25 cellular contexts compared by ENCODE assay signal in the genomic region with DNA sequence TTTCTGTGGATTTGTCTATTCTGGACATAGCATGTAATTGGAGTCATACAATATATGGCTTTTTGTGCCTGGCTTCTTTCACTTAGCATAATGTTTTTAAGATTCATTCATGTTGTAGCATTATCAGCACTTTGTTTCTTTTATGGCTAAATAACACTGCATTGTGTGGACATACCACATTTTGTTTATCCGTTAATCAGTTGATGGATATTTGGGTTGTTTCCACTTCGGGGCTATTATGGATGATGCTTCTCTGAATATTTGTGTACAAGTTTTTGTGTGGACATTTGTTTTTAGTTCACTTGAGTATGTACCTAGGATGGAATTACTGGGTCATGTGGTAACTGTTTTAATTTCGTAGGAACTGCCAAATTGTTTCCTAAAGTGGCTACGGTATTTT. TPM values are rescaled to one million over a fixed set of nuclear protein-coding genes. Genes with fewer than 3 reads are reported as not detected.
DNase-seq lines count a peak whose midpoint lies in the region; ATAC-seq and TF ChIP-seq lines count a peak whose summit lies in the region.
"Had no signal": no experiment of that assay in that cellular context is flagged by ENCODE, and none has a peak within 500 bp of the region (broad histone marks: within the 10 kb centered on the region; RNA-seq: fewer than 3 reads in every experiment).

No MANE protein-coding gene starts in this region.

- no peak for TF ChIP-seq CTCF in SK-N-SH (IDR thresholded peaks at IDR 0.05)
- TF ChIP-seq CTCF in brain (conservative IDR thresholded peaks at IDR 0.05), result no peak
- TF ChIP-seq CTCF in psoas muscle (IDR thresholded peaks at IDR 0.05), result no peak
- no peak for TF ChIP-seq CTCF in mammary epithelial cell (conservative IDR thresholded peaks at IDR 0.05 in 1 of 2, IDR thresholded peaks at IDR 0.05 in 1 of 2; ENCODE audit: extremely low read depth in 1 of 2, insufficient read depth in 1 of 2, low read depth in 1 of 2, low read length in 2 of 2)

- H2AFZ ChIP-seq in SK-N-SH (ENCODE audit: low read depth) (no peak overlapping the region), Karpas-422 (ENCODE audit: low read length) (no peak overlapping the region), mammary epithelial cell (ENCODE audit: low read depth, low read length) (no peak overlapping the region)
- H2AFZ ChIP-seq: GM23338 had no signal

- POLR2A ChIA-PET in SK-N-SH (lab: Yijun Ruan, JAX), result no interaction called here

- no peaks in the 10 kb centered on the region for H3K36me3 ChIP-seq in SK-N-SH (replicated peaks in 1 of 2; ENCODE audit: control insufficient read depth in 1 of 2, insufficient read depth in 2 of 2, low read length in 1 of 2)
- peaks cover 15% of the 10 kb centered on the region; the same call in 1 of the 2 replicates for H3K36me3 ChIP-seq in Karpas-422 (ENCODE audit: insufficient read depth, low read length)
- H3K36me3 ChIP-seq in psoas muscle (ENCODE audit: insufficient read depth in 1 of 2, low read depth in 1 of 2), result no peaks in the 10 kb centered on the region
- H3K36me3 ChIP-seq in mammary epithelial cell (ENCODE audit: insufficient read depth, low read length), result peaks cover 3% of the 10 kb centered on the region
- H3K36me3 ChIP-seq: BE2C had no signal

- H4K20me1 ChIP-seq in SK-N-SH (ENCODE audit: insufficient read depth) (peaks cover 100% of the 10 kb centered on the region), Karpas-422 (ENCODE audit: insufficient read depth, low read depth, low read length) (peaks cover 35% of the 10 kb centered on the region; the same call in 1 of the 2 replicates), mammary epithelial cell (ENCODE audit: insufficient read depth, low read length) (no peaks in the 10 kb centered on the region)

- H3K36me3 Mint-ChIP-seq in brain, result peaks cover 71% of the 10 kb centered on the region

- peak overlapping the region in 3 of 5 experiments; percentile 4 to 21 (median 7) for H3K4me3 Mint-ChIP-seq in brain
- H3K4me3 Mint-ChIP-seq: CD14-positive monocyte, GM23338, H9, HFFc6 had no signal

- intact Hi-C loops in psoas muscle (cut with DNase I), result loop anchor here (5.0 to 10.0 kb wide), 3 partner anchors 74 to 444 kb away; no protein-coding TSS in a partner anchor
- intact Hi-C loops in mammary epithelial cell (cut with micrococcal nuclease), result no loop called here

- H3K27me3 Mint-ChIP-seq in brain, result peaks cover 6% of the 10 kb centered on the region

- no peak for TF ChIP-seq RAD21 in SK-N-SH (IDR thresholded peaks at IDR 0.05; ENCODE audit: low read length)

- peaks cover 70% of the 10 kb centered on the region for H3K4me1 Mint-ChIP-seq in brain

- H3K79me2 ChIP-seq in SK-N-SH (ENCODE audit: insufficient read depth) (peaks cover 100% of the 10 kb centered on the region), Karpas-422 (ENCODE audit: low read length) (peaks cover 98% of the 10 kb centered on the region), mammary epithelial cell (ENCODE audit: insufficient read depth, low read length) (peaks cover 99% of the 10 kb centered on the region)

- no TSS peak for BruUV-seq in mammary epithelial cell (replicated peaks; lab: Mats Ljungman, UMichigan)

- H3K4me3 ChIP-seq in SK-N-SH (ENCODE audit: low read depth in 2 of 2, low read length in 1 of 2), result no peak overlapping the region
- no peak overlapping the region for H3K4me3 ChIP-seq in Karpas-422 (ENCODE audit: low read length)
- peak overlapping the region; percentile 1 for H3K4me3 ChIP-seq in psoas muscle
- no peak overlapping the region for H3K4me3 ChIP-seq in mammary epithelial cell (replicated peaks in 1 of 3; ENCODE audit: insufficient read depth in 1 of 3, low read depth in 2 of 3, low read length in 3 of 3)
- H3K4me3 ChIP-seq: GM23338, SJSA1 had no signal

- H3K9ac ChIP-seq in SK-N-SH (no peak overlapping the region), Karpas-422 (ENCODE audit: low read length) (no peak overlapping the region), mammary epithelial cell (ENCODE audit: insufficient read depth, low read length) (no peak overlapping the region)

- no peak for DNase-seq in SK-N-SH
- DNase-seq in Karpas-422, result no peak
- no peak for DNase-seq in psoas muscle
- no peak for DNase-seq in mammary epithelial cell
- no peak for DNase-seq in NCI-H2029 treated with DMSO at 0.1 percent for 48 hours (lab: John Stamatoyannopoulos, UW)
- DNase-seq: 8988T; ACHN; BE2C; CD8-positive, alpha-beta memory T cell; DMS79 treated with DMSO at 0.1 percent for 48 hours; H9; HFFc6; KBM-7; MM.1S; NCI-H2029; NCI-H2227 treated with DMSO at 0.1 percent for 48 hours; NCI-H748 treated with DMSO at 0.1 percent for 48 hours; SW 1271 had no signal

- H3K27ac ChIP-seq in SK-N-SH (ENCODE audit: low read depth in 2 of 2, low read length in 1 of 2) (no peak overlapping the region), Karpas-422 (ENCODE audit: low read length) (no peak overlapping the region), psoas muscle (no peak overlapping the region), mammary epithelial cell (ENCODE audit: insufficient read depth, low read depth, low read length) (no peak overlapping the region)
- H3K27ac ChIP-seq: SJSA1 had no signal

- WGBS in SK-N-SH (ENCODE audit: low lambda C conversion rate), result 88% methylated on average over 4 of the region's 4 CpGs
- 47 to 69% (median 48%) methylated on average over 4 of the region's 4 CpGs for WGBS in psoas muscle, 3 donors
- 96% methylated on average over 4 of the region's 4 CpGs for WGBS in mammary epithelial cell (ENCODE audit: low coverage, missing lambda C conversion rate)

- CTCF ChIA-PET in SK-N-SH (lab: Yijun Ruan, JAX), result no interaction called here
- CTCF ChIA-PET in mammary epithelial cell (lab: Charles Lee; ENCODE audit: low non-redundant PET), result no interaction called here

- H3F3A ChIP-seq in SK-N-SH (replicated peaks; ENCODE audit: insufficient read depth), result peaks cover 16% of the 10 kb centered on the region

- ATAC-seq in SK-N-SH treated with all-trans-retinoic acid at 6 μM for 48 hours, result no peak
- no peak for ATAC-seq in psoas muscle
- no peak for ATAC-seq in GM18868 (IDR thresholded peaks at IDR 0.05; ENCODE audit: unreplicated experiment)
- ATAC-seq: GM23338, Right ventricle myocardium inferior had no signal

- no peak for TF ChIP-seq EP300 in SK-N-SH (IDR thresholded peaks at IDR 0.05; ENCODE audit: borderline replicate concordance in 1 of 2, low read depth in 1 of 2, low read length in 1 of 2)

- H3K27ac Mint-ChIP-seq in brain, result peak overlapping the region in 2 of 5 experiments; percentile 15 to 22
- H3K27ac Mint-ChIP-seq: CD14-positive monocyte, GM23338, H9, HFFc6 had no signal

- in situ Hi-C loops in mammary epithelial cell (cut with MboI; ENCODE audit: low sequenced_read_pairs in 2 of 2), result loop anchor here in 1 of 2 donors (25.0 kb wide), 1 partner anchor 451 kb away; no protein-coding TSS in a partner anchor

- H3K4me1 ChIP-seq in SK-N-SH (ENCODE audit: control insufficient read depth in 1 of 2, insufficient read depth in 2 of 2, low read depth in 1 of 2, low read length in 1 of 2) (peaks cover 14 to 25% of the 10 kb centered on the region in 2 experiments; a peak in 3 of 4 replicates), Karpas-422 (ENCODE audit: low read length) (peaks cover 45% of the 10 kb centered on the region), psoas muscle (peaks cover 61% of the 10 kb centered on the region), mammary epithelial cell (ENCODE audit: insufficient read depth, low read length) (peaks cover 27% of the 10 kb centered on the region)

- H3K9me3 Mint-ChIP-seq in brain, result peaks cover 0 to 12% (median 4%) of the 10 kb centered on the region in 5 experiments
- H3K9me3 Mint-ChIP-seq: GM23338, H9, HFFc6 had no signal

- no peak overlapping the region for H3K4me2 ChIP-seq in SK-N-SH
- peak overlapping the region; percentile 17 for H3K4me2 ChIP-seq in Karpas-422 (ENCODE audit: low read depth, low read length, poor library complexity, severe bottlenecking)
- H3K4me2 ChIP-seq in mammary epithelial cell (ENCODE audit: insufficient read depth, low read depth, low read length), result no peak overlapping the region
- H3K4me2 ChIP-seq: GM23338 had no signal

- dilution Hi-C loops in mammary epithelial cell (cut with HindIII; ENCODE audit: low sequenced_read_pairs), result no loop called here

- no peaks in the 10 kb centered on the region for H3K9me3 ChIP-seq in SK-N-SH
- H3K9me3 ChIP-seq in Karpas-422 (ENCODE audit: low read length), result no peaks in the 10 kb centered on the region
- H3K9me3 ChIP-seq in psoas muscle, result no peaks in the 10 kb centered on the region
- H3K9me3 ChIP-seq in mammary epithelial cell (replicated peaks; ENCODE audit: insufficient read depth, low read length), result no peaks in the 10 kb centered on the region
- H3K9me3 ChIP-seq: BE2C, SJSA1 had no signal

- H3K27me3 ChIP-seq in SK-N-SH (ENCODE audit: insufficient read depth) (no peaks in the 10 kb centered on the region), Karpas-422 (ENCODE audit: low read length) (no peaks in the 10 kb centered on the region), psoas muscle (ENCODE audit: insufficient read depth in 3 of 3, low read length in 2 of 3) (no peaks in the 10 kb centered on the region), mammary epithelial cell (ENCODE audit: insufficient read depth, low read length) (no peaks in the 10 kb centered on the region)
- H3K27me3 ChIP-seq: BE2C, SJSA1 had no signal

- no peaks in the 10 kb centered on the region for H3K9me2 ChIP-seq in SK-N-SH
- no peaks in the 10 kb centered on the region for H3K9me2 ChIP-seq in Karpas-422 (replicated peaks; ENCODE audit: insufficient read depth, low read length)

TF ChIP-seq in SK-N-SH, 30 proteins besides CTCF, POLR2A, EP300 and RAD21:
- TF ChIP-seq, protein P1, sequence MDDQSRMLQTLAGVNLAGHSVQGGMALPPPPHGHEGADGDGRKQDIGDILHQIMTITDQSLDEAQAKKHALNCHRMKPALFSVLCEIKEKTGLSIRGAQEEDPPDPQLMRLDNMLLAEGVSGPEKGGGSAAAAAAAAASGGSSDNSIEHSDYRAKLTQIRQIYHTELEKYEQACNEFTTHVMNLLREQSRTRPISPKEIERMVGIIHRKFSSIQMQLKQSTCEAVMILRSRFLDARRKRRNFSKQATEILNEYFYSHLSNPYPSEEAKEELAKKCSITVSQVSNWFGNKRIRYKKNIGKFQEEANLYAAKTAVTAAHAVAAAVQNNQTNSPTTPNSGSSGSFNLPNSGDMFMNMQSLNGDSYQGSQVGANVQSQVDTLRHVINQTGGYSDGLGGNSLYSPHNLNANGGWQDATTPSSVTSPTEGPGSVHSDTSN (IDR thresholded peaks at IDR 0.05), result no peak
- no peak for TF ChIP-seq SMC3 (IDR thresholded peaks at IDR 0.05; ENCODE audit: low read depth, low read length)
- no peak for TF ChIP-seq TEAD4 (IDR thresholded peaks at IDR 0.05; ENCODE audit: borderline replicate concordance, insufficient read depth)

RNA-seq across cellular contexts. Expression of a gene that starts 6.4 kb away (rescaled TPM):
- polyA plus RNA-seq in SK-N-SH (2012; rRNA removed) (1.9 and 2.6 TPM in 2 replicates), brain (ENCODE audit: insufficient read depth, low read depth, low replicate concordance) (4.4 TPM), psoas muscle (10 to 100 TPM in 1 of 3 donors, 1 to 10 TPM in 2; 1.7 to 11.5 (median 6.2) TPM), mammary epithelial cell (8.0 TPM)
- polyA plus RNA-seq in SK-N-SH (2012; cell fraction: cytosol; rRNA removed), result 2.4 and 2.6 TPM in 2 replicates
- 3.3 and 4.4 TPM in 2 replicates for polyA plus RNA-seq in SK-N-SH (2012; cell fraction: nucleus; rRNA removed)
- total RNA-seq in Karpas-422 (2014; rRNA removed; shearing (Covaris generic); ENCODE audit: low replicate concordance), result 13.1 and 24.3 TPM in 2 replicates
- total RNA-seq in psoas muscle (10 to 100 TPM; 13.6 to 30.4 (median 17.0) TPM), mammary epithelial cell (10 to 100 TPM; 32.3 to 41.3 TPM)
- 35.0 TPM for polyA minus RNA-seq in mammary epithelial cell
